ENCODE assay signal across 19 cellular contexts in genomic region chr14:34302654-34303053, GRCh38.
A peak's percentile ranks its signal among the peaks of the same experiment; 100 is the strongest.
DNase-seq lines count a peak whose midpoint lies in the region; ATAC-seq, FAIRE-seq and TF ChIP-seq lines count a peak whose summit lies in the region.
"Had no signal": no experiment of that assay in that cellular context is flagged by ENCODE, and none has a peak within 500 bp of the region (broad histone marks: within the 10 kb centered on the region; RNA-seq: fewer than 3 reads in every experiment).

No MANE protein-coding gene starts in this region.

- FAIRE-seq in astrocyte (lab: Jason Lieb, UNC): no peak
- FAIRE-seq in D721Med (lab: Jason Lieb, UNC): no peak
- FAIRE-seq: A549, H54, HTR-8/SVneo had no signal

- intact Hi-C loops in Right ventricle myocardium superior (cut with DNase I): loop anchor here (5.0 kb wide), 2 partner anchors 70 to 460 kb away; no protein-coding TSS in a partner anchor
- intact Hi-C loops in left colon (cut with DNase I, micrococcal nuclease): loop anchor here in 1 of 2 donors (5.0 kb wide), 1 partner anchor 460 kb away; no protein-coding TSS in a partner anchor

- no peaks in the 10 kb centered on the region for H3K9me3 ChIP-seq in right atrium auricular region
- no peaks in the 10 kb centered on the region for H3K9me3 ChIP-seq in astrocyte (ENCODE audit: insufficient read depth, low read depth, low read length)
- H3K9me3 ChIP-seq: A549 had no signal

- ATAC-seq in Right ventricle myocardium superior (ENCODE audit: poor library complexity) (peak; percentile 66), left colon (peak; percentile 84), GM18498 (IDR thresholded peaks at IDR 0.05; ENCODE audit: unreplicated experiment) (no peak)
- ATAC-seq: A549; activated T-cell treated with anti-CD3 and anti-CD28 coated beads, Interleukin-2, amount 50 U/mL, for 4 hours; stimulated activated memory B cell treated with anti-CD40 and anti-IgM and Interleukin-4, amounts not matched to agents 10 μg/mL and 1 μg/mL and 100 μg/mL, for 72 hours had no signal

- H3K27ac ChIP-seq in right atrium auricular region (no peak overlapping the region), astrocyte (ENCODE audit: low read depth, low read length) (no peak overlapping the region)
- H3K27ac ChIP-seq: A549, skin epidermis had no signal

- no peaks in the 10 kb centered on the region for H3K9me3 Mint-ChIP-seq in astrocyte (ENCODE audit: unreplicated experiment)
- H3K9me3 Mint-ChIP-seq: activated CD4-positive, alpha-beta T cell treated with anti-CD3 and anti-CD28 coated beads, Interleukin-2, amount 10 ng/mL, durations not matched to agents 7 days and 5 days; activated T-cell treated with anti-CD3 and anti-CD28 coated beads, Interleukin-2, amount 50 U/mL, for 4 hours had no signal

- no peak overlapping the region for H2AFZ ChIP-seq in astrocyte (ENCODE audit: low read depth, low read length)

- DNase-seq in Right ventricle myocardium superior (no peak), right atrium auricular region (ENCODE audit: low spot score) (no peak), astrocyte (ENCODE audit: low read depth) (peak; percentile 10), left colon (peak; percentile 56 to 67), D721Med (ENCODE audit: insufficient read length, low spot score) (no peak)
- no peak for DNase-seq in activated naive CD4-positive, alpha-beta T cell treated with anti-CD3 and anti-CD28 coated beads, Interleukin-2, amount 50 U/mL, for 16 hours
- no peak for DNase-seq in activated CD4-positive, alpha-beta T cell treated with anti-CD3 and anti-CD28 coated beads, Interleukin-2, amount 50 U/mL, for 1 hour
- DNase-seq: activated CD4-positive, alpha-beta T cell treated with anti-CD3 and anti-CD28 coated beads, Interleukin-2, amount 10 ng/mL, durations not matched to agents 7 days and 5 days; activated T-cell treated with anti-CD3 and anti-CD28 coated beads, Interleukin-2, amount 50 U/mL, for 4 hours; EL; OCI-M1; trophoblast cell had no signal

- H3K4me3 Mint-ChIP-seq in astrocyte (ENCODE audit: unreplicated experiment): no peak overlapping the region
- H3K4me3 Mint-ChIP-seq: activated CD4-positive, alpha-beta T cell treated with anti-CD3 and anti-CD28 coated beads, Interleukin-2, amount 10 ng/mL, durations not matched to agents 7 days and 5 days; activated naive CD8-positive, alpha-beta T cell; activated T-cell treated with anti-CD3 and anti-CD28 coated beads, Interleukin-2, amount 50 U/mL, for 4 hours; stimulated activated memory B cell treated with anti-CD40 and anti-IgM and Interleukin-4, amounts not matched to agents 10 μg/mL and 1 μg/mL and 100 μg/mL, for 72 hours had no signal

- H3K4me1 ChIP-seq in right atrium auricular region (peaks cover 0 to 4% of the 10 kb centered on the region in 2 donors), astrocyte (ENCODE audit: insufficient read depth, low read length) (no peaks in the 10 kb centered on the region)

- H3K27ac Mint-ChIP-seq in astrocyte (ENCODE audit: unreplicated experiment): no peak overlapping the region
- H3K27ac Mint-ChIP-seq: activated CD4-positive, alpha-beta T cell treated with anti-CD3 and anti-CD28 coated beads, Interleukin-2, amount 10 ng/mL, durations not matched to agents 7 days and 5 days; activated naive CD8-positive, alpha-beta T cell; stimulated activated memory B cell treated with anti-CD40 and anti-IgM and Interleukin-4, amounts not matched to agents 10 μg/mL and 1 μg/mL and 100 μg/mL, for 72 hours had no signal

- H3K36me3 ChIP-seq in right atrium auricular region: no peaks in the 10 kb centered on the region
- H3K36me3 ChIP-seq in astrocyte (ENCODE audit: insufficient read depth, low read length): no peaks in the 10 kb centered on the region

- no peaks in the 10 kb centered on the region for H3K4me1 Mint-ChIP-seq in astrocyte (ENCODE audit: low read depth, unreplicated experiment)
- H3K4me1 Mint-ChIP-seq: activated CD4-positive, alpha-beta T cell treated with anti-CD3 and anti-CD28 coated beads, Interleukin-2, amount 10 ng/mL, durations not matched to agents 7 days and 5 days; stimulated activated memory B cell treated with anti-CD40 and anti-IgM and Interleukin-4, amounts not matched to agents 10 μg/mL and 1 μg/mL and 100 μg/mL, for 72 hours had no signal

- H3K9ac ChIP-seq in astrocyte (ENCODE audit: low read length): no peak overlapping the region

- no peaks in the 10 kb centered on the region for H3K79me2 ChIP-seq in astrocyte (ENCODE audit: insufficient read depth, low read length)

- H3K4me3 ChIP-seq in right atrium auricular region (no peak overlapping the region), astrocyte (ENCODE audit: insufficient read depth, low read depth, low read length) (no peak overlapping the region)
- H3K4me3 ChIP-seq: A549, skin epidermis had no signal

- H3K4me2 ChIP-seq in astrocyte (ENCODE audit: low read length): no peak overlapping the region
- H3K4me2 ChIP-seq: A549 had no signal

- no peak for TF ChIP-seq CTCF in right atrium auricular region (IDR thresholded peaks at IDR 0.05)
- TF ChIP-seq CTCF in astrocyte (IDR thresholded peaks at IDR 0.05; ENCODE audit: insufficient read depth, low read depth, low read length): no peak
- TF ChIP-seq CTCF in D721Med (IDR thresholded peaks at IDR 0.05; ENCODE audit: insufficient read depth, missing control alignments): no peak

- no peaks in the 10 kb centered on the region for H3K27me3 Mint-ChIP-seq in astrocyte (ENCODE audit: low read depth, unreplicated experiment)

- H3K27me3 ChIP-seq in right atrium auricular region: no peaks in the 10 kb centered on the region
- H3K27me3 ChIP-seq in astrocyte (ENCODE audit: insufficient read depth, low read length): peaks cover 2% of the 10 kb centered on the region

- no peaks in the 10 kb centered on the region for H4K20me1 ChIP-seq in astrocyte (ENCODE audit: insufficient read depth, low read length)

- H3K36me3 Mint-ChIP-seq in astrocyte (ENCODE audit: low read depth, unreplicated experiment): no peaks in the 10 kb centered on the region
- H3K36me3 Mint-ChIP-seq: activated naive CD8-positive, alpha-beta T cell; stimulated activated memory B cell treated with anti-CD40 and anti-IgM and Interleukin-4, amounts not matched to agents 10 μg/mL and 1 μg/mL and 100 μg/mL, for 72 hours had no signal

Comparison
In these comparisons a context has a peak if more than half of its experiments do, and no peak if none do; other contexts are left out.
1. DNase-seq: peak in astrocyte (single experiment) and left colon (2 of 2); none in Right ventricle myocardium superior (single experiment), right atrium auricular region (single experiment), activated naive CD4-positive, alpha-beta T cell treated with anti-CD3 and anti-CD28 coated beads, Interleukin-2, amount 50 U/mL, for 16 hours (single experiment), D721Med (single experiment) and activated CD4-positive, alpha-beta T cell treated with anti-CD3 and anti-CD28 coated beads, Interleukin-2, amount 50 U/mL, for 1 hour (single experiment).